22 cellular contexts compared by ENCODE assay signal in the genomic region with DNA sequence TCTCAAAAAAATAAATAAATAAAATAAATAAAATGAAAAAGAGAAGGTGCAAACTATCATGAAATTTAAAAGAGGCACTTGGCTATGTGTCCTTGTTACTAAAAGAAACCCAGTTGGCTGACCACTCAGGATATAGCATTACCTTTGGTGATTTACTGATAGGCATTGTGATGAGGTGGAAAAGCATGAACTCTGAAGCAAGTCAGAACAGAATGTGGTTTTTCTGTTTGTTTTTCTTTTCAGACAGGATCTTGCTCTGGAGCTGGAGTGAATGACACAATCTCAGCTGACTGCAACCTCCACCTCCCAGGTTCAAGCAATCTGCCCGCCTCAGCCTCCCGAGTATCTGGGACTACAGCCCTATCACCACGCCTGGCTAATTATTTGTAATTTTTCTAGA.
"Had no signal": no experiment of that assay in that cellular context is flagged by ENCODE, and none has a peak within 500 bp of the region (broad histone marks: within the 10 kb centered on the region; RNA-seq: fewer than 3 reads in every experiment).

No MANE protein-coding gene starts in this region.

- H3K36me3 ChIP-seq: neutrophil, pancreas, right atrium auricular region, thyroid gland had no signal

- DNase-seq: activated CD4-positive, alpha-beta memory T cell treated with anti-CD3 and anti-CD28 coated beads, Interleukin-2, amount 10 ng/mL, durations not matched to agents 7 days and 5 days; activated CD4-positive, alpha-beta T cell treated with anti-CD3 and anti-CD28 coated beads, Interleukin-2, amount 10 ng/mL, durations not matched to agents 24 days and 14 days; activated CD8-positive, alpha-beta memory T cell treated with anti-CD3 and anti-CD28 coated beads, Interleukin-2, amount 10 ng/mL, durations not matched to agents 7 days and 5 days; activated effector memory CD4-positive, alpha-beta T cell treated with anti-CD3 and anti-CD28 coated beads, Interleukin-2, amount 50 U/mL, for 16 hours; activated naive CD4-positive, alpha-beta T cell treated with anti-CD3 and anti-CD28 coated beads, Interleukin-2, amount 10 ng/mL, durations not matched to agents 7 days and 5 days; activated naive CD8-positive, alpha-beta T cell treated with anti-CD3 and anti-CD28 coated beads, Interleukin-2, amount 50 U/mL, for 24 hours; activated T-cell treated with anti-CD3 and anti-CD28 coated beads for 4 hours; left ventricle myocardium superior; pancreas; psoas muscle; stimulated activated CD4-positive, alpha-beta T cell treated with anti-CD3 and anti-CD28 coated beads, Interleukin-4, amount 100 ng/mL, for 24 hours; stimulated activated naive CD8-positive, alpha-beta T cell treated with anti-CD3 and anti-CD28 coated beads, Interleukin-15, Interleukin-2, amounts not matched to agents 100 U/mL and 50 U/mL, for 24 hours; substantia nigra; T-helper 2 cell; thyroid gland had no signal

- H3K4me3 ChIP-seq: coronary artery, pancreas, psoas muscle, right atrium auricular region, thyroid gland had no signal

- H3K27me3 ChIP-seq: neutrophil, pancreas, right atrium auricular region, thyroid gland had no signal

- H3K4me1 Mint-ChIP-seq: activated CD4-positive, alpha-beta memory T cell treated with anti-CD3 and anti-CD28 coated beads, Interleukin-2, amount 10 ng/mL, durations not matched to agents 7 days and 5 days; activated CD4-positive, alpha-beta T cell treated with anti-CD3 and anti-CD28 coated beads, Interleukin-2, amount 10 ng/mL, durations not matched to agents 24 days and 14 days; activated CD8-positive, alpha-beta memory T cell treated with anti-CD3 and anti-CD28 coated beads, Interleukin-2, amount 10 ng/mL, durations not matched to agents 7 days and 5 days; activated naive CD4-positive, alpha-beta T cell treated with anti-CD3 and anti-CD28 coated beads, Interleukin-2, amount 10 ng/mL, durations not matched to agents 7 days and 5 days; activated naive CD8-positive, alpha-beta T cell treated with anti-CD3 and anti-CD28 coated beads, Interleukin-2, amount 50 U/mL, for 24 hours; brain; nephron had no signal

- H3K4me1 ChIP-seq: pancreas, psoas muscle, right atrium auricular region, thyroid gland had no signal

- H3K27ac Mint-ChIP-seq: activated CD4-positive, alpha-beta memory T cell treated with anti-CD3 and anti-CD28 coated beads, Interleukin-2, amount 10 ng/mL, durations not matched to agents 7 days and 5 days; activated CD4-positive, alpha-beta T cell treated with anti-CD3 and anti-CD28 coated beads, Interleukin-2, amount 10 ng/mL, durations not matched to agents 24 days and 14 days; activated CD8-positive, alpha-beta memory T cell treated with anti-CD3 and anti-CD28 coated beads, Interleukin-2, amount 10 ng/mL, durations not matched to agents 7 days and 5 days; activated naive CD4-positive, alpha-beta T cell treated with anti-CD3 and anti-CD28 coated beads, Interleukin-2, amount 10 ng/mL, durations not matched to agents 7 days and 5 days; activated naive CD8-positive, alpha-beta T cell treated with anti-CD3 and anti-CD28 coated beads, Interleukin-2, amount 50 U/mL, for 24 hours; brain; nephron had no signal

- FAIRE-seq: pancreas had no signal

- H3K9me3 ChIP-seq: neutrophil, pancreas, thyroid gland had no signal

- H3K4me3 Mint-ChIP-seq: activated CD4-positive, alpha-beta memory T cell treated with anti-CD3 and anti-CD28 coated beads, Interleukin-2, amount 10 ng/mL, durations not matched to agents 7 days and 5 days; activated CD4-positive, alpha-beta T cell treated with anti-CD3 and anti-CD28 coated beads, Interleukin-2, amount 10 ng/mL, durations not matched to agents 24 days and 14 days; activated CD8-positive, alpha-beta memory T cell treated with anti-CD3 and anti-CD28 coated beads, Interleukin-2, amount 10 ng/mL, durations not matched to agents 7 days and 5 days; activated naive CD4-positive, alpha-beta T cell treated with anti-CD3 and anti-CD28 coated beads, Interleukin-2, amount 10 ng/mL, durations not matched to agents 7 days and 5 days; activated naive CD8-positive, alpha-beta T cell treated with anti-CD3 and anti-CD28 coated beads, Interleukin-2, amount 50 U/mL, for 24 hours; brain; nephron had no signal

- ATAC-seq: activated CD4-positive, CD25-positive, alpha-beta regulatory T cell treated with anti-CD3 and anti-CD28 coated beads, Interleukin-2, amount 50 U/mL, for 24 hours; activated CD8-positive, alpha-beta memory T cell treated with anti-CD3 and anti-CD28 coated beads, Interleukin-2, amount 10 ng/mL, durations not matched to agents 7 days and 5 days; activated naive CD8-positive, alpha-beta T cell treated with anti-CD3 and anti-CD28 coated beads, Interleukin-2, amount 50 U/mL, for 24 hours; left ventricle myocardium superior; pancreas; psoas muscle; stimulated activated naive CD8-positive, alpha-beta T cell treated with anti-CD3 and anti-CD28 coated beads, Interleukin-15, Interleukin-2, amounts not matched to agents 100 U/mL and 50 U/mL, for 24 hours had no signal

- H3K27me3 Mint-ChIP-seq: activated CD4-positive, alpha-beta memory T cell treated with anti-CD3 and anti-CD28 coated beads, Interleukin-2, amount 10 ng/mL, durations not matched to agents 7 days and 5 days; activated CD4-positive, alpha-beta T cell treated with anti-CD3 and anti-CD28 coated beads, Interleukin-2, amount 10 ng/mL, durations not matched to agents 24 days and 14 days; activated CD8-positive, alpha-beta memory T cell treated with anti-CD3 and anti-CD28 coated beads, Interleukin-2, amount 10 ng/mL, durations not matched to agents 7 days and 5 days; activated naive CD4-positive, alpha-beta T cell treated with anti-CD3 and anti-CD28 coated beads, Interleukin-2, amount 10 ng/mL, durations not matched to agents 7 days and 5 days; activated naive CD8-positive, alpha-beta T cell treated with anti-CD3 and anti-CD28 coated beads, Interleukin-2, amount 50 U/mL, for 24 hours; brain had no signal

- H3K27ac ChIP-seq: coronary artery, neutrophil, pancreas, psoas muscle, right atrium auricular region, thyroid gland, VCaP had no signal
